Comparison of ENCODE assay signal across 1 cellular context in the genomic region with DNA sequence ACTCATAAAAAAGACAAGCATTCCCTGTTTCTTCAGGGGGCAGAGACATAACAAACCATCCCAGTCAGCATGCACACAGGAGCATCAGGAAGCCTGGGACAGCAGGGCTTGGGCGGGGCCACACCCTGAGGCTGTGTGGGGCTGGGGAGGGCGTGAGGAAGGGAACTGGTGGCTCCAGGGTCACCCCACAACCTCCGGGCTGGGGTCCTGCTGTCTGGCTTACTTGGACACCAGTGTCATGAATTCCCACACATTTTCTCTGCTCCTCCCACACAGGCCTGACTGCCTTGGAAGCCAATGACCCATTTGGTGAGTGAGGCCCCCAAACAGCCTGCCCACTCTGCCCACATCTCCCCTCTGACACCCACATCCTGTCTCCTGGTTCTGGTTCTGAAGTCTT.
TF ChIP-seq lines count a peak whose summit lies in the region.

No MANE protein-coding gene starts in this region.

TF ChIP-seq in H1, 55 proteins besides CTCF, POLR2A, EP300 and RAD21:
- TF ChIP-seq, protein P1, sequence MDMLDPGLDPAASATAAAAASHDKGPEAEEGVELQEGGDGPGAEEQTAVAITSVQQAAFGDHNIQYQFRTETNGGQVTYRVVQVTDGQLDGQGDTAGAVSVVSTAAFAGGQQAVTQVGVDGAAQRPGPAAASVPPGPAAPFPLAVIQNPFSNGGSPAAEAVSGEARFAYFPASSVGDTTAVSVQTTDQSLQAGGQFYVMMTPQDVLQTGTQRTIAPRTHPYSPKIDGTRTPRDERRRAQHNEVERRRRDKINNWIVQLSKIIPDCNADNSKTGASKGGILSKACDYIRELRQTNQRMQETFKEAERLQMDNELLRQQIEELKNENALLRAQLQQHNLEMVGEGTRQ (IDR thresholded peaks at IDR 0.05; ENCODE audit: low read length): no peak
- no peak for TF ChIP-seq SUZ12 (IDR thresholded peaks at IDR 0.05; ENCODE audit: low read length)
- TF ChIP-seq RXRA (IDR thresholded peaks at IDR 0.05; ENCODE audit: insufficient read depth, low read depth, low read length): no peak
- no peak for TF ChIP-seq RBBP5 (IDR thresholded peaks at IDR 0.05; ENCODE audit: borderline replicate concordance, low read depth, low read length)
- no peak for TF ChIP-seq SP2 (IDR thresholded peaks at IDR 0.05; ENCODE audit: low read length)
- TF ChIP-seq SP1 (IDR thresholded peaks at IDR 0.05; ENCODE audit: low read depth, low read length): no peak
- TF ChIP-seq, protein P2, sequence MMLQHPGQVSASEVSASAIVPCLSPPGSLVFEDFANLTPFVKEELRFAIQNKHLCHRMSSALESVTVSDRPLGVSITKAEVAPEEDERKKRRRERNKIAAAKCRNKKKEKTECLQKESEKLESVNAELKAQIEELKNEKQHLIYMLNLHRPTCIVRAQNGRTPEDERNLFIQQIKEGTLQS (IDR thresholded peaks at IDR 0.05; ENCODE audit: insufficient read depth, low read depth, low read length): no peak
- TF ChIP-seq POU5F1 (IDR thresholded peaks at IDR 0.05; ENCODE audit: low read depth, low read length): no peak
- no peak for TF ChIP-seq KDM1A (IDR thresholded peaks at IDR 0.05; ENCODE audit: borderline replicate concordance, low read length)
- TF ChIP-seq ZNF274 (IDR thresholded peaks at IDR 0.05; ENCODE audit: borderline replicate concordance, extremely low read depth, low read length): no peak
- TF ChIP-seq, protein P3, sequence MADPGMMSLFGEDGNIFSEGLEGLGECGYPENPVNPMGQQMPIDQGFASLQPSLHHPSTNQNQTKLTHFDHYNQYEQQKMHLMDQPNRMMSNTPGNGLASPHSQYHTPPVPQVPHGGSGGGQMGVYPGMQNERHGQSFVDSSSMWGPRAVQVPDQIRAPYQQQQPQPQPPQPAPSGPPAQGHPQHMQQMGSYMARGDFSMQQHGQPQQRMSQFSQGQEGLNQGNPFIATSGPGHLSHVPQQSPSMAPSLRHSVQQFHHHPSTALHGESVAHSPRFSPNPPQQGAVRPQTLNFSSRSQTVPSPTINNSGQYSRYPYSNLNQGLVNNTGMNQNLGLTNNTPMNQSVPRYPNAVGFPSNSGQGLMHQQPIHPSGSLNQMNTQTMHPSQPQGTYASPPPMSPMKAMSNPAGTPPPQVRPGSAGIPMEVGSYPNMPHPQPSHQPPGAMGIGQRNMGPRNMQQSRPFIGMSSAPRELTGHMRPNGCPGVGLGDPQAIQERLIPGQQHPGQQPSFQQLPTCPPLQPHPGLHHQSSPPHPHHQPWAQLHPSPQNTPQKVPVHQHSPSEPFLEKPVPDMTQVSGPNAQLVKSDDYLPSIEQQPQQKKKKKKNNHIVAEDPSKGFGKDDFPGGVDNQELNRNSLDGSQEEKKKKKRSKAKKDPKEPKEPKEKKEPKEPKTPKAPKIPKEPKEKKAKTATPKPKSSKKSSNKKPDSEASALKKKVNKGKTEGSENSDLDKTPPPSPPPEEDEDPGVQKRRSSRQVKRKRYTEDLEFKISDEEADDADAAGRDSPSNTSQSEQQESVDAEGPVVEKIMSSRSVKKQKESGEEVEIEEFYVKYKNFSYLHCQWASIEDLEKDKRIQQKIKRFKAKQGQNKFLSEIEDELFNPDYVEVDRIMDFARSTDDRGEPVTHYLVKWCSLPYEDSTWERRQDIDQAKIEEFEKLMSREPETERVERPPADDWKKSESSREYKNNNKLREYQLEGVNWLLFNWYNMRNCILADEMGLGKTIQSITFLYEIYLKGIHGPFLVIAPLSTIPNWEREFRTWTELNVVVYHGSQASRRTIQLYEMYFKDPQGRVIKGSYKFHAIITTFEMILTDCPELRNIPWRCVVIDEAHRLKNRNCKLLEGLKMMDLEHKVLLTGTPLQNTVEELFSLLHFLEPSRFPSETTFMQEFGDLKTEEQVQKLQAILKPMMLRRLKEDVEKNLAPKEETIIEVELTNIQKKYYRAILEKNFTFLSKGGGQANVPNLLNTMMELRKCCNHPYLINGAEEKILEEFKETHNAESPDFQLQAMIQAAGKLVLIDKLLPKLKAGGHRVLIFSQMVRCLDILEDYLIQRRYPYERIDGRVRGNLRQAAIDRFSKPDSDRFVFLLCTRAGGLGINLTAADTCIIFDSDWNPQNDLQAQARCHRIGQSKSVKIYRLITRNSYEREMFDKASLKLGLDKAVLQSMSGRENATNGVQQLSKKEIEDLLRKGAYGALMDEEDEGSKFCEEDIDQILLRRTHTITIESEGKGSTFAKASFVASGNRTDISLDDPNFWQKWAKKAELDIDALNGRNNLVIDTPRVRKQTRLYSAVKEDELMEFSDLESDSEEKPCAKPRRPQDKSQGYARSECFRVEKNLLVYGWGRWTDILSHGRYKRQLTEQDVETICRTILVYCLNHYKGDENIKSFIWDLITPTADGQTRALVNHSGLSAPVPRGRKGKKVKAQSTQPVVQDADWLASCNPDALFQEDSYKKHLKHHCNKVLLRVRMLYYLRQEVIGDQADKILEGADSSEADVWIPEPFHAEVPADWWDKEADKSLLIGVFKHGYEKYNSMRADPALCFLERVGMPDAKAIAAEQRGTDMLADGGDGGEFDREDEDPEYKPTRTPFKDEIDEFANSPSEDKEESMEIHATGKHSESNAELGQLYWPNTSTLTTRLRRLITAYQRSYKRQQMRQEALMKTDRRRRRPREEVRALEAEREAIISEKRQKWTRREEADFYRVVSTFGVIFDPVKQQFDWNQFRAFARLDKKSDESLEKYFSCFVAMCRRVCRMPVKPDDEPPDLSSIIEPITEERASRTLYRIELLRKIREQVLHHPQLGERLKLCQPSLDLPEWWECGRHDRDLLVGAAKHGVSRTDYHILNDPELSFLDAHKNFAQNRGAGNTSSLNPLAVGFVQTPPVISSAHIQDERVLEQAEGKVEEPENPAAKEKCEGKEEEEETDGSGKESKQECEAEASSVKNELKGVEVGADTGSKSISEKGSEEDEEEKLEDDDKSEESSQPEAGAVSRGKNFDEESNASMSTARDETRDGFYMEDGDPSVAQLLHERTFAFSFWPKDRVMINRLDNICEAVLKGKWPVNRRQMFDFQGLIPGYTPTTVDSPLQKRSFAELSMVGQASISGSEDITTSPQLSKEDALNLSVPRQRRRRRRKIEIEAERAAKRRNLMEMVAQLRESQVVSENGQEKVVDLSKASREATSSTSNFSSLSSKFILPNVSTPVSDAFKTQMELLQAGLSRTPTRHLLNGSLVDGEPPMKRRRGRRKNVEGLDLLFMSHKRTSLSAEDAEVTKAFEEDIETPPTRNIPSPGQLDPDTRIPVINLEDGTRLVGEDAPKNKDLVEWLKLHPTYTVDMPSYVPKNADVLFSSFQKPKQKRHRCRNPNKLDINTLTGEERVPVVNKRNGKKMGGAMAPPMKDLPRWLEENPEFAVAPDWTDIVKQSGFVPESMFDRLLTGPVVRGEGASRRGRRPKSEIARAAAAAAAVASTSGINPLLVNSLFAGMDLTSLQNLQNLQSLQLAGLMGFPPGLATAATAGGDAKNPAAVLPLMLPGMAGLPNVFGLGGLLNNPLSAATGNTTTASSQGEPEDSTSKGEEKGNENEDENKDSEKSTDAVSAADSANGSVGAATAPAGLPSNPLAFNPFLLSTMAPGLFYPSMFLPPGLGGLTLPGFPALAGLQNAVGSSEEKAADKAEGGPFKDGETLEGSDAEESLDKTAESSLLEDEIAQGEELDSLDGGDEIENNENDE (IDR thresholded peaks at IDR 0.05; ENCODE audit: insufficient replicate concordance, low read length): no peak
- TF ChIP-seq CTBP2 (IDR thresholded peaks at IDR 0.05; ENCODE audit: borderline replicate concordance, insufficient read depth, insufficient read length, low read length): no peak
